ENCODE assay signal across 22 cellular contexts in the genomic region with DNA sequence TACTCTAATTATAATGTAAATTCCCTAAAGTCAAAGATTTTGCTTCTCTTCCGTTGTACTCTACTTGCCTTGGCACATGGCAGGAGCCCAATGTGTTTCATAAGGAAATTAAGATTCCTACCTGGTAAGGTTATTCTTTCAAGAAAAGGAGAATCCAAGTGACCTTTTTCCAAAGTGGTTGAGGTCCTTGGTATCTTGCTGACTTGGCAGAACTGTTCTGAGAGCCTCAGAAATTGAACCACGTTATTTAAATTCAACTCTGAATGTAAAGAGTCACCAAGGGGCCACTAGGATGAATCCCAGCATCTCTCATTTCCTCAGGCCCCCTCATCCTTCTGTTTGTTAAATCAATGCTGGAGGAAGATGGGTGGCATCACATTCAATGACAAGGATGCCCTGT.
A peak's percentile ranks its signal among the peaks of the same experiment; 100 is the strongest.
DNase-seq lines count a peak whose midpoint lies in the region; ATAC-seq, FAIRE-seq and TF ChIP-seq lines count a peak whose summit lies in the region.
"Had no signal": no experiment of that assay in that cellular context is flagged by ENCODE, and none has a peak within 500 bp of the region (broad histone marks: within the 10 kb centered on the region; RNA-seq: fewer than 3 reads in every experiment).

No MANE protein-coding gene starts in this region.

- POLR2A ChIA-PET in A549 (lab: Yijun Ruan, JAX) = no interaction called here
- POLR2A ChIA-PET in IMR-90 (lab: Charles Lee; ENCODE audit: unreplicated experiment) = no interaction called here

- H3K27me3 Mint-ChIP-seq in astrocyte (ENCODE audit: low read depth, unreplicated experiment) (no peaks in the 10 kb centered on the region), endodermal cell (ENCODE audit: insufficient read depth) (no peaks in the 10 kb centered on the region), glutamatergic neuron (ENCODE audit: unreplicated experiment) (no peaks in the 10 kb centered on the region)
- H3K27me3 Mint-ChIP-seq: B cell; CD4-positive, alpha-beta T cell had no signal

- no peak overlapping the region for H4K8ac ChIP-seq in IMR-90 (ENCODE audit: low read depth in 2 of 2, low read length in 2 of 2)

- no peak for TF ChIP-seq EP300 in A549 (IDR thresholded peaks at IDR 0.05)

- TF ChIP-seq RAD21 in A549 (conservative IDR thresholded peaks at IDR 0.05 in 1 of 2, IDR thresholded peaks at IDR 0.05 in 1 of 2) (no peak), IMR-90 (IDR thresholded peaks at IDR 0.05; ENCODE audit: low read length) (no peak)

- no peak for TF ChIP-seq CTCF in A549 (IDR thresholded peaks at IDR 0.05)
- TF ChIP-seq CTCF in IMR-90 (conservative IDR thresholded peaks at IDR 0.05; ENCODE audit: low read depth, low read length) = no peak
- TF ChIP-seq CTCF in astrocyte (IDR thresholded peaks at IDR 0.05; ENCODE audit: insufficient read depth, low read depth, low read length) = no peak
- no peak for TF ChIP-seq CTCF in endodermal cell (conservative IDR thresholded peaks at IDR 0.05)
- TF ChIP-seq CTCF in glutamatergic neuron (IDR thresholded peaks at IDR 0.05; ENCODE audit: partially characterized antibody, unreplicated experiment) = no peak

- H4K20me1 ChIP-seq in IMR-90 (ENCODE audit: insufficient read depth, low read length) (no peaks in the 10 kb centered on the region), astrocyte (ENCODE audit: insufficient read depth, low read length) (no peaks in the 10 kb centered on the region)
- H4K20me1 ChIP-seq: BLaER1 treated with 17β-estradiol and CSF1 and Interleukin-3, amounts not matched to agents 10 nM and 100 nM had no signal

- dilution Hi-C loops in IMR-90 (cut with HindIII; ENCODE audit: low sequenced_read_pairs, unreplicated experiment) = no loop called here

- H2BK5ac ChIP-seq in IMR-90 (ENCODE audit: low read depth, low read length, poor library complexity, severe bottlenecking) = no peak overlapping the region

- CTCF ChIA-PET in A549 (lab: Yijun Ruan, JAX) = no interaction called here
- CTCF ChIA-PET in IMR-90 (lab: Yijun Ruan, JAX) = no interaction called here

- H3K4me1 ChIP-seq in A549 = no peaks in the 10 kb centered on the region
- H3K4me1 ChIP-seq in IMR-90 (ENCODE audit: control insufficient read depth, insufficient read depth, low read length) = no peaks in the 10 kb centered on the region
- no peaks in the 10 kb centered on the region for H3K4me1 ChIP-seq in astrocyte (ENCODE audit: insufficient read depth, low read length)
- no peaks in the 10 kb centered on the region for H3K4me1 ChIP-seq in endodermal cell (ENCODE audit: control insufficient read depth, insufficient read depth, low read length)
- H3K4me1 ChIP-seq: BLaER1 treated with 17β-estradiol and CSF1 and Interleukin-3, amounts not matched to agents 10 nM and 100 nM; Caco-2 had no signal

- H3K9me1 ChIP-seq in IMR-90 (ENCODE audit: insufficient read depth, low read length) = no peaks in the 10 kb centered on the region

- H3K79me2 ChIP-seq in astrocyte (ENCODE audit: insufficient read depth, low read length) = no peaks in the 10 kb centered on the region

- H4K5ac ChIP-seq in IMR-90 (ENCODE audit: low read depth, low read length) = no peak overlapping the region

- no peak overlapping the region for H3K18ac ChIP-seq in IMR-90 (ENCODE audit: low read depth, low read length)

- no peak overlapping the region for H2BK20ac ChIP-seq in IMR-90 (ENCODE audit: low read depth, low read length)

- FAIRE-seq in A549 (lab: Jason Lieb, UNC) (no peak), astrocyte (lab: Jason Lieb, UNC) (peak; percentile 17)
- FAIRE-seq: A204.1, D721Med, G401.6, GM12891, GM19239 had no signal

- H3K4ac ChIP-seq in IMR-90 (ENCODE audit: low read depth, low read length) = no peak overlapping the region

- no peak overlapping the region for H2BK120ac ChIP-seq in IMR-90 (ENCODE audit: low read depth, low read length)

- H3K9ac ChIP-seq in IMR-90 (ENCODE audit: low read depth, low read length) = no peak overlapping the region
- H3K9ac ChIP-seq in astrocyte (ENCODE audit: low read length) = no peak overlapping the region
- H3K9ac ChIP-seq in endodermal cell (ENCODE audit: extremely low read depth, low read length, poor library complexity, severe bottlenecking) = no peak overlapping the region
- H3K9ac ChIP-seq: BLaER1 treated with 17β-estradiol and CSF1 and Interleukin-3, amounts not matched to agents 10 nM and 100 nM had no signal

- no peak for TF ChIP-seq POLR2A in A549 (IDR thresholded peaks at IDR 0.05; ENCODE audit: low read length)
- no peak for TF ChIP-seq POLR2A in IMR-90 (IDR thresholded peaks at IDR 0.05; ENCODE audit: low read depth, low read length)

- H3K4me1 Mint-ChIP-seq in astrocyte (ENCODE audit: low read depth, unreplicated experiment) (no peaks in the 10 kb centered on the region), endodermal cell (no peaks in the 10 kb centered on the region), glutamatergic neuron (ENCODE audit: low read depth, unreplicated experiment) (no peaks in the 10 kb centered on the region)
- H3K4me1 Mint-ChIP-seq: B cell had no signal

- no peak overlapping the region for H2BK15ac ChIP-seq in IMR-90 (ENCODE audit: low read depth, low read length)

- H3K27ac ChIP-seq in A549 = no peak overlapping the region
- H3K27ac ChIP-seq in IMR-90 (ENCODE audit: insufficient read depth, low read length) = no peak overlapping the region
- H3K27ac ChIP-seq in astrocyte (ENCODE audit: low read depth, low read length) = no peak overlapping the region
- no peak overlapping the region for H3K27ac ChIP-seq in endodermal cell (ENCODE audit: low read depth, low read length)
- H3K27ac ChIP-seq: BLaER1 treated with 17β-estradiol and CSF1 and Interleukin-3, amounts not matched to agents 10 nM and 100 nM; C4-2B had no signal

- no peaks in the 10 kb centered on the region for H3K79me1 ChIP-seq in IMR-90 (ENCODE audit: low read depth in 1 of 2, low read length in 2 of 2)

- H3K9me3 ChIP-seq in A549 (no peaks in the 10 kb centered on the region), IMR-90 (ENCODE audit: control insufficient read depth, insufficient read depth, low read length) (no peaks in the 10 kb centered on the region), astrocyte (ENCODE audit: insufficient read depth, low read depth, low read length) (no peaks in the 10 kb centered on the region), endodermal cell (ENCODE audit: control insufficient read depth, low read length) (no peaks in the 10 kb centered on the region)
- H3K9me3 ChIP-seq: BLaER1 treated with 17β-estradiol and CSF1 and Interleukin-3, amounts not matched to agents 10 nM and 100 nM; Caco-2 had no signal

- H3K36me3 ChIP-seq in IMR-90 (ENCODE audit: control insufficient read depth, insufficient read depth, low read length) = no peaks in the 10 kb centered on the region
- no peaks in the 10 kb centered on the region for H3K36me3 ChIP-seq in astrocyte (ENCODE audit: insufficient read depth, low read length)
- H3K36me3 ChIP-seq in endodermal cell (ENCODE audit: control insufficient read depth, insufficient read depth, low read length) = no peaks in the 10 kb centered on the region
- H3K36me3 ChIP-seq: BLaER1 treated with 17β-estradiol and CSF1 and Interleukin-3, amounts not matched to agents 10 nM and 100 nM had no signal

- DNase-seq in A549 (ENCODE audit: low read depth in 1 of 2, low spot score in 1 of 2) (no peak), IMR-90 (no peak), astrocyte (ENCODE audit: low read depth) (no peak), endodermal cell (no peak), glutamatergic neuron (no peak)
- DNase-seq: 8988T; AML-193; Caco-2; Calu3; CD4-positive, alpha-beta T cell; CD8-positive, alpha-beta T cell; DMS79 treated with DMSO at 0.1 percent for 48 hours; GF-D8 had no signal

- no peak overlapping the region for H2AK5ac ChIP-seq in IMR-90 (ENCODE audit: low read depth, low read length)

- H3K4me3 Mint-ChIP-seq in astrocyte (ENCODE audit: unreplicated experiment) (no peak overlapping the region), endodermal cell (no peak overlapping the region), glutamatergic neuron (ENCODE audit: unreplicated experiment) (no peak overlapping the region)
- H3K4me3 Mint-ChIP-seq: B cell; CD4-positive, alpha-beta T cell; CD8-positive, alpha-beta T cell had no signal

- no peak overlapping the region for H4K91ac ChIP-seq in IMR-90 (ENCODE audit: insufficient read depth, low read depth, low read length)

- in situ Hi-C loops in IMR-90 (cut with MboI; ENCODE audit: low sequenced_read_pairs) = no loop called here

- intact Hi-C loops in IMR-90 (cut with micrococcal nuclease) = no loop called here

- H3K14ac ChIP-seq in IMR-90 (replicated peaks; ENCODE audit: low read depth, low read length) = no peak overlapping the region

- no peak overlapping the region for H3K23ac ChIP-seq in IMR-90 (ENCODE audit: low read depth, low read length)

- H3K4me2 ChIP-seq in A549 (no peak overlapping the region), IMR-90 (ENCODE audit: low read depth, low read length) (no peak overlapping the region), astrocyte (ENCODE audit: low read length) (no peak overlapping the region)
- H3K4me2 ChIP-seq: BLaER1 treated with 17β-estradiol and CSF1 and Interleukin-3, amounts not matched to agents 10 nM and 100 nM had no signal

- BruUV-seq in IMR-90 (replicated peaks; lab: Mats Ljungman, UMichigan) = no TSS peak

- no peak overlapping the region for H3K56ac ChIP-seq in IMR-90 (ENCODE audit: extremely low read depth, insufficient read depth, low read length)

- H3K27ac Mint-ChIP-seq in astrocyte (ENCODE audit: unreplicated experiment) (no peak overlapping the region), endodermal cell (no peak overlapping the region), glutamatergic neuron (ENCODE audit: unreplicated experiment) (no peak overlapping the region)
- H3K27ac Mint-ChIP-seq: B cell; CD4-positive, alpha-beta T cell; CD8-positive, alpha-beta T cell had no signal

- ATAC-seq in A549 (no peak), IMR-90 (ENCODE audit: low read depth) (no peak), GM21526 (IDR thresholded peaks at IDR 0.05; ENCODE audit: low FRiP score, unreplicated experiment) (no peak)
- ATAC-seq: CD8-positive, alpha-beta T cell had no signal

- H3K27me3 ChIP-seq in IMR-90 (ENCODE audit: control insufficient read depth, insufficient read depth, low read length) (no peaks in the 10 kb centered on the region), astrocyte (ENCODE audit: insufficient read depth, low read length) (no peaks in the 10 kb centered on the region), endodermal cell (ENCODE audit: control insufficient read depth, insufficient read depth, low read length, poor library complexity, severe bottlenecking) (no peaks in the 10 kb centered on the region)
- H3K27me3 ChIP-seq: BLaER1 treated with 17β-estradiol and CSF1 and Interleukin-3, amounts not matched to agents 10 nM and 100 nM had no signal

- 67% methylated on average over 2 of the region's 2 CpGs for WGBS in A549 (ENCODE audit: missing lambda C conversion rate)
- WGBS in IMR-90 (ENCODE audit: extremely low coverage in 2 of 2, insufficient read length in 1 of 2), 2 experiments = no CpG with 5 or more reads among the region's 2 CpGs
- WGBS in endodermal cell (ENCODE audit: insufficient coverage in 1 of 2, insufficient read length in 1 of 2), 2 experiments = 95 to 100% methylated on average over 1 to 2 of the region's 2 CpGs

- H3K36me3 Mint-ChIP-seq in astrocyte (ENCODE audit: low read depth, unreplicated experiment) (no peaks in the 10 kb centered on the region), endodermal cell (ENCODE audit: low read depth) (no peaks in the 10 kb centered on the region), glutamatergic neuron (ENCODE audit: unreplicated experiment) (no peaks in the 10 kb centered on the region)
- H3K36me3 Mint-ChIP-seq: CD8-positive, alpha-beta T cell had no signal

- no peak overlapping the region for H2AK9ac ChIP-seq in IMR-90 (replicated peaks; ENCODE audit: low read depth, low read length, poor library complexity)

- H3K4me3 ChIP-seq in A549 (no peak overlapping the region), IMR-90 (ENCODE audit: insufficient read depth, low read depth, low read length) (no peak overlapping the region), astrocyte (ENCODE audit: insufficient read depth, low read depth, low read length) (no peak overlapping the region), endodermal cell (ENCODE audit: low read length) (no peak overlapping the region)
- H3K4me3 ChIP-seq: BLaER1 treated with 17β-estradiol and CSF1 and Interleukin-3, amounts not matched to agents 10 nM and 100 nM had no signal

- H3K9me3 Mint-ChIP-seq in astrocyte (ENCODE audit: unreplicated experiment) (no peaks in the 10 kb centered on the region), endodermal cell (no peaks in the 10 kb centered on the region), glutamatergic neuron (ENCODE audit: unreplicated experiment) (no peaks in the 10 kb centered on the region)
- H3K9me3 Mint-ChIP-seq: CD4-positive, alpha-beta T cell had no signal

- H2AFZ ChIP-seq in IMR-90 (replicated peaks; ENCODE audit: low read length, poor library complexity) = no peak overlapping the region
- H2AFZ ChIP-seq in astrocyte (ENCODE audit: low read depth, low read length) = no peak overlapping the region
